In genomic region chr10:73252445-73253225, GRCh38 we compare ENCODE assay signal across 8 cellular contexts. TPM values are rescaled to one million over a fixed set of nuclear protein-coding genes. Genes with fewer than 3 reads are reported as not detected.
DNase-seq lines count a peak whose midpoint lies in the region; ATAC-seq and TF ChIP-seq lines count a peak whose summit lies in the region.

MRPS16 (minus strand) TSS chr10:73252644; CDS start chr10:73252482, 162 bp downstream.

- no peak for TF ChIP-seq CTCF in GM13977 (IDR thresholded peaks at IDR 0.05; ENCODE audit: extremely low read depth, insufficient read depth, missing control alignments)
- peak in 1 of 4 experiments; percentile 26 for TF ChIP-seq CTCF in prostate gland (IDR thresholded peaks at IDR 0.05)

- H3K4me1 Mint-ChIP-seq in T-helper 17 cell: peaks cover 24% of the 10 kb centered on the region

- intact Hi-C loops in left ventricle myocardium superior (cut with micrococcal nuclease): no loop called here
- intact Hi-C loops in prostate gland (cut with DNase I): loop anchor here (5.0 to 10.0 kb wide), 2 partner anchors 85 to 242 kb away; partner anchors contain the start of genes ECD, FAM149B1 and PPP3CB

- in situ Hi-C loops in GM13977 (cut with MboI; ENCODE audit: low pct_unique_long_range_greater_than_20kb, low sequenced_read_pairs, unreplicated experiment): loop anchor here (25.0 kb wide), 1 partner anchor 385 kb away; the partner anchor contains the start of gene MYOZ1

- H3K27me3 Mint-ChIP-seq in T-helper 17 cell: no peaks in the 10 kb centered on the region

- peaks cover 4% of the 10 kb centered on the region for H3K36me3 Mint-ChIP-seq in T-helper 17 cell (ENCODE audit: low read depth)

- peak; percentile 76 for TF ChIP-seq POLR2A in prostate gland (IDR thresholded peaks at IDR 0.05)

- H3K9me3 ChIP-seq in T-helper 17 cell (ENCODE audit: control insufficient read depth, low read length, poor library complexity, severe bottlenecking) (no peaks in the 10 kb centered on the region), prostate gland (no peaks in the 10 kb centered on the region)

- ATAC-seq in HG02884 (IDR thresholded peaks at IDR 0.05; ENCODE audit: unreplicated experiment): peak; percentile 72
- peak; percentile 95 for ATAC-seq in T-helper 17 cell
- peak; percentile 98 for ATAC-seq in left ventricle myocardium superior

- H3K4me3 ChIP-seq in prostate gland (peak within 1 kb of the TSS; percentile 74 to 87), urinary bladder (ENCODE audit: low read depth, low read length) (peak within 1 kb of the TSS; percentile 73)

- H3K4me1 ChIP-seq in prostate gland (replicated peaks): peaks cover 9% of the 10 kb centered on the region
- no peaks in the 10 kb centered on the region for H3K4me1 ChIP-seq in urinary bladder (ENCODE audit: insufficient read depth)

- peak within 1 kb of the TSS; percentile 95 for H3K4me3 Mint-ChIP-seq in T-helper 17 cell

- peak within 1 kb of the TSS; percentile 95 for H3K27ac Mint-ChIP-seq in T-helper 17 cell

- peak within 1 kb of the TSS; percentile 84 to 87 for H3K27ac ChIP-seq in prostate gland
- H3K27ac ChIP-seq in urinary bladder (ENCODE audit: low read depth): peak within 1 kb of the TSS; percentile 55

- WGBS in prostate gland: under 1% methylated on average over 41 of the region's 51 CpGs
- WGBS in urinary bladder: under 1% methylated on average over 51 of the region's 51 CpGs

- no peaks in the 10 kb centered on the region for H3K36me3 ChIP-seq in prostate gland
- H3K36me3 ChIP-seq in urinary bladder (ENCODE audit: insufficient read depth): no peaks in the 10 kb centered on the region

- DNase-seq in GM13977 (ENCODE audit: low spot score): peak; percentile 90
- DNase-seq in NCI-H1694 treated with DMSO at 0.1 percent for 48 hours (lab: John Stamatoyannopoulos, UW): peak; percentile 93
- DNase-seq in T-helper 17 cell: peak; percentile 80 to 88 (median 85)
- peak; percentile 69 to 97 (median 90) for DNase-seq in amygdala (lab: John Stamatoyannopoulos, UW)
- DNase-seq in left ventricle myocardium superior: peak; percentile 93
- peak; percentile 95 for DNase-seq in prostate gland (ENCODE audit: low spot score)

- no peaks in the 10 kb centered on the region for H3K27me3 ChIP-seq in prostate gland (replicated peaks; ENCODE audit: insufficient read depth)

RNA-seq across cellular contexts. Expression of gene MRPS16, which starts in this region (rescaled TPM):
- total RNA-seq in T-helper 17 cell (10 to 100 TPM; 32.0 to 34.4 TPM), left ventricle myocardium superior (109 TPM), prostate gland (10 to 100 TPM; 47.0 to 51.9 TPM), urinary bladder (52.9 TPM)
- 58.4 TPM for polyA plus RNA-seq in urinary bladder

Comparison
In these comparisons a context has a peak if more than half of its experiments do, and no peak if none do; other contexts are left out.
1. Peak in every context shown above with its lines: DNase-seq, ATAC-seq, H3K4me3 ChIP-seq and H3K27ac ChIP-seq.